In the genomic region with DNA sequence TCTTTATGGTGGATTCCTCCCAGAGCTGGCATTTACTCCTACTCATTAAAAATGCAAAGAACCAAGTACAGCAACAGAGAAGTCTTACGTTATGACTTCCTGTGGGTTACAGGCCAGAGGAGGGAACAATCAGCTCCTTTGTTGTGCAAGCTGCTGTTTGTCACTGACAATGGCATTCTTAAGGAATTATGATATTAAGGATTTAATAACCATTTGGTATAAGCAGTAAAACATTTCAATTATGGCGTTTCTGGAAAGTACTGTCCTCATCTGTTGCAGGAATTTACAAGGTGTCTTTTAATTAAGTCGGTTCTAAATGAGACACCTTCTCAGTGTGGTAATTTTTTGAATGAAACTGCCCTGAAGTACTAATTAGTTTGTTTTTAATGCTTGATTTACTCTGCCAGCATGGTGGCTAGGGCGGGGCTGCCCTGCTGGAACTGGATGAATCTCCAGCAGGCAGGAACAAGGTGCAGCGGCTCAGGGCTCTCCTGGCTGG, we compare ENCODE assay signal across 9 cellular contexts. TPM values are rescaled to one million over a fixed set of nuclear protein-coding genes. Genes with fewer than 3 reads are reported as not detected.
A peak's percentile ranks its signal among the peaks of the same experiment; 100 is the strongest.
DNase-seq lines count a peak whose midpoint lies in the region; ATAC-seq and TF ChIP-seq lines count a peak whose summit lies in the region.
"Had no signal": no experiment of that assay in that cellular context is flagged by ENCODE, and none has a peak within 500 bp of the region (broad histone marks: within the 10 kb centered on the region; RNA-seq: fewer than 3 reads in every experiment).

No MANE protein-coding gene starts in this region.

- peak overlapping the region; percentile 63 for H2AFZ ChIP-seq in SK-N-SH (ENCODE audit: low read depth)

- WGBS in SK-N-SH (ENCODE audit: low lambda C conversion rate), result 69% methylated on average over 5 of the region's 5 CpGs
- WGBS in transverse colon (ENCODE audit: low coverage in 1 of 2), 2 donors, result 31 to 38% methylated on average over 2 to 5 of the region's 5 CpGs
- 16 to 26% methylated on average over 5 of the region's 5 CpGs for WGBS in lower leg skin, 2 donors

- peaks cover 2% of the 10 kb centered on the region for H3K27me3 Mint-ChIP-seq in activated naive CD4-positive, alpha-beta T cell treated with anti-CD3 and anti-CD28 coated beads, Interleukin-2, amount 10 ng/mL, durations not matched to agents 7 days and 5 days
- peaks cover 3% of the 10 kb centered on the region for H3K27me3 Mint-ChIP-seq in chondrocyte (ENCODE audit: low read depth)

- in situ Hi-C loops in transverse colon (cut with MboI; ENCODE audit: low pct_ligation_motif_present in 1 of 4, low pct_unique_long_range_greater_than_20kb in 1 of 4, low sequenced_read_pairs in 3 of 4), result no loop called here

- H4K20me1 ChIP-seq in SK-N-SH (ENCODE audit: insufficient read depth), result no peaks in the 10 kb centered on the region

- H3K36me3 Mint-ChIP-seq in activated naive CD4-positive, alpha-beta T cell treated with anti-CD3 and anti-CD28 coated beads, Interleukin-2, amount 10 ng/mL, durations not matched to agents 7 days and 5 days, result no peaks in the 10 kb centered on the region
- H3K36me3 Mint-ChIP-seq in chondrocyte (ENCODE audit: low read depth), result no peaks in the 10 kb centered on the region

- peak overlapping the region; percentile 80 for H3K27ac Mint-ChIP-seq in activated naive CD4-positive, alpha-beta T cell treated with anti-CD3 and anti-CD28 coated beads, Interleukin-2, amount 10 ng/mL, durations not matched to agents 7 days and 5 days
- no peak overlapping the region for H3K27ac Mint-ChIP-seq in chondrocyte (ENCODE audit: unreplicated experiment)

- intact Hi-C loops in transverse colon (cut with DNase I; ENCODE audit: low total_unique reads) (no loop called here), lower leg skin (cut with DNase I; ENCODE audit: low total_unique reads) (no loop called here)

- no peaks in the 10 kb centered on the region for H3K9me2 ChIP-seq in SK-N-SH

- TF ChIP-seq POLR2A in transverse colon (IDR thresholded peaks at IDR 0.05) (no peak), lower leg skin (IDR thresholded peaks at IDR 0.05) (no peak)

- H3K27ac ChIP-seq in SK-N-SH (ENCODE audit: low read depth in 2 of 2, low read length in 1 of 2) (peak overlapping the region in 1 of 2 experiments; percentile 50; a peak in 2 of 4 replicates), transverse colon (peak overlapping the region in 2 of 4 donors; percentile 45 to 57)

- no peak for DNase-seq in activated naive CD4-positive, alpha-beta T cell treated with anti-CD3 and anti-CD28 coated beads, Interleukin-2, amount 10 ng/mL, durations not matched to agents 7 days and 5 days
- no peak for DNase-seq in activated naive CD4-positive, alpha-beta T cell (lab: John Stamatoyannopoulos, UW)
- DNase-seq in SK-N-SH, result no peak
- DNase-seq in foreskin fibroblast, result peak; percentile 39 to 64
- peak; percentile 51 for DNase-seq in transverse colon
- no peak for DNase-seq in chondrocyte (ENCODE audit: low spot score)
- no peak for DNase-seq in lower leg skin (ENCODE audit: low spot score in 2 of 2)
- DNase-seq: DMS153 had no signal

- TF ChIP-seq CTCF in SK-N-SH (IDR thresholded peaks at IDR 0.05) (no peak), foreskin fibroblast (IDR thresholded peaks at IDR 0.05; ENCODE audit: low read depth, low read length) (no peak), transverse colon (IDR thresholded peaks at IDR 0.05) (no peak), chondrocyte (IDR thresholded peaks at IDR 0.05) (no peak), lower leg skin (IDR thresholded peaks at IDR 0.05) (no peak)

- H3K4me1 ChIP-seq in SK-N-SH (ENCODE audit: control insufficient read depth in 1 of 2, insufficient read depth in 2 of 2, low read depth in 1 of 2, low read length in 1 of 2) (peaks cover 4 to 23% of the 10 kb centered on the region in 2 experiments; a peak in 3 of 4 replicates), transverse colon (peaks cover 0 to 7% (median 3%) of the 10 kb centered on the region in 4 donors)

- peak overlapping the region; percentile 53 for H3K9ac ChIP-seq in SK-N-SH

- H3K4me2 ChIP-seq in SK-N-SH, result peak overlapping the region; percentile 27; the same call in 1 of the 2 replicates

- peaks cover 12% of the 10 kb centered on the region for H3F3A ChIP-seq in SK-N-SH (replicated peaks; ENCODE audit: insufficient read depth)

- no peaks in the 10 kb centered on the region for H3K79me2 ChIP-seq in SK-N-SH (ENCODE audit: insufficient read depth)

- H3K27me3 ChIP-seq in SK-N-SH (ENCODE audit: insufficient read depth) (no peaks in the 10 kb centered on the region), transverse colon (no peaks in the 10 kb centered on the region)

- peak overlapping the region; percentile 7 for H3K4me3 Mint-ChIP-seq in activated naive CD4-positive, alpha-beta T cell treated with anti-CD3 and anti-CD28 coated beads, Interleukin-2, amount 10 ng/mL, durations not matched to agents 7 days and 5 days
- H3K4me3 Mint-ChIP-seq in chondrocyte (ENCODE audit: unreplicated experiment), result no peak overlapping the region

- peaks cover 37% of the 10 kb centered on the region for H3K4me1 Mint-ChIP-seq in activated naive CD4-positive, alpha-beta T cell treated with anti-CD3 and anti-CD28 coated beads, Interleukin-2, amount 10 ng/mL, durations not matched to agents 7 days and 5 days
- peaks cover 5% of the 10 kb centered on the region for H3K4me1 Mint-ChIP-seq in chondrocyte (ENCODE audit: low read depth)

- H3K9me3 ChIP-seq in SK-N-SH (no peaks in the 10 kb centered on the region), transverse colon (no peaks in the 10 kb centered on the region)

- no peak overlapping the region for H3K4me3 ChIP-seq in SK-N-SH (ENCODE audit: low read depth in 2 of 2, low read length in 1 of 2)
- H3K4me3 ChIP-seq in foreskin fibroblast (ENCODE audit: low read depth in 1 of 2, low read length in 2 of 2), result no peak overlapping the region
- H3K4me3 ChIP-seq in transverse colon, result no peak overlapping the region
- H3K4me3 ChIP-seq in lower leg skin (ENCODE audit: low read depth, poor library complexity, severe bottlenecking), result no peak overlapping the region

- POLR2A ChIA-PET in SK-N-SH (lab: Yijun Ruan, JAX), result no interaction called here

- TF ChIP-seq EP300 in SK-N-SH (IDR thresholded peaks at IDR 0.05; ENCODE audit: borderline replicate concordance in 1 of 2, low read depth in 1 of 2, low read length in 1 of 2), result no peak
- TF ChIP-seq EP300 in transverse colon (IDR thresholded peaks at IDR 0.05; ENCODE audit: low read depth), result no peak

- H3K36me3 ChIP-seq in SK-N-SH (replicated peaks in 1 of 2; ENCODE audit: control insufficient read depth in 1 of 2, insufficient read depth in 2 of 2, low read length in 1 of 2) (no peaks in the 10 kb centered on the region), transverse colon (no peaks in the 10 kb centered on the region)

- no peak for ATAC-seq in HG03460 (IDR thresholded peaks at IDR 0.05; ENCODE audit: unreplicated experiment)

- no peak for TF ChIP-seq RAD21 in SK-N-SH (IDR thresholded peaks at IDR 0.05; ENCODE audit: low read length)

- no peaks in the 10 kb centered on the region for H3K9me3 Mint-ChIP-seq in activated naive CD4-positive, alpha-beta T cell treated with anti-CD3 and anti-CD28 coated beads, Interleukin-2, amount 10 ng/mL, durations not matched to agents 7 days and 5 days
- H3K9me3 Mint-ChIP-seq in chondrocyte (ENCODE audit: low read depth), result no peaks in the 10 kb centered on the region

- CTCF ChIA-PET in activated naive CD4-positive, alpha-beta T cell treated with anti-CD3 and anti-CD28 coated beads, Interleukin-2, amount 10 ng/mL, durations not matched to agents 7 days and 5 days (lab: Charles Lee), result interaction anchor here (0.8 to 6.1 kb wide), 8 partner anchors 13 to 87 kb away, joined by 3 to 50 read pairs (median 4); no protein-coding TSS in a partner anchor
- CTCF ChIA-PET in SK-N-SH (lab: Yijun Ruan, JAX), result interaction anchor here (0.8 to 6.9 kb wide), 4 partner anchors 9 to 86 kb away, joined by 3 to 65 read pairs (median 6); no protein-coding TSS in a partner anchor

TF ChIP-seq in SK-N-SH, 30 proteins besides CTCF, POLR2A, EP300 and RAD21:
- TF ChIP-seq TCF12 (IDR thresholded peaks at IDR 0.05) (peak; percentile 25; the same call in 1 of the 2 replicates), NFIC (IDR thresholded peaks at IDR 0.05; ENCODE audit: borderline replicate concordance) (no peak)
- TF ChIP-seq, protein P1, sequence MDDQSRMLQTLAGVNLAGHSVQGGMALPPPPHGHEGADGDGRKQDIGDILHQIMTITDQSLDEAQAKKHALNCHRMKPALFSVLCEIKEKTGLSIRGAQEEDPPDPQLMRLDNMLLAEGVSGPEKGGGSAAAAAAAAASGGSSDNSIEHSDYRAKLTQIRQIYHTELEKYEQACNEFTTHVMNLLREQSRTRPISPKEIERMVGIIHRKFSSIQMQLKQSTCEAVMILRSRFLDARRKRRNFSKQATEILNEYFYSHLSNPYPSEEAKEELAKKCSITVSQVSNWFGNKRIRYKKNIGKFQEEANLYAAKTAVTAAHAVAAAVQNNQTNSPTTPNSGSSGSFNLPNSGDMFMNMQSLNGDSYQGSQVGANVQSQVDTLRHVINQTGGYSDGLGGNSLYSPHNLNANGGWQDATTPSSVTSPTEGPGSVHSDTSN (IDR thresholded peaks at IDR 0.05), result peak; percentile 43

RNA-seq across cellular contexts. Expression of a gene that starts 49.1 kb away (rescaled TPM):
- 155 and 166 TPM in 2 replicates for polyA plus RNA-seq in SK-N-SH (2012; rRNA removed)
- polyA plus RNA-seq in SK-N-SH (2012; cell fraction: cytosol; rRNA removed), result 216 and 238 TPM in 2 replicates
- polyA plus RNA-seq in SK-N-SH (2012; cell fraction: nucleus; rRNA removed), result 77.0 and 124 TPM in 2 replicates
- total RNA-seq in transverse colon, result 100 to 1,000 TPM; 106 to 210 (median 180) TPM
- total RNA-seq in chondrocyte, result 138 to 173 TPM (median 143 TPM) in 3 replicates
- 100 to 1,000 TPM; 113 to 159 (median 145) TPM for total RNA-seq in lower leg skin

Comparison
In these comparisons a context has a peak if more than half of its experiments do, and no peak if none do; other contexts are left out.
1. DNase-seq: peak in foreskin fibroblast (2 of 2) and transverse colon (single experiment); none in activated naive CD4-positive, alpha-beta T cell treated with anti-CD3 and anti-CD28 coated beads, Interleukin-2, amount 10 ng/mL, durations not matched to agents 7 days and 5 days (single experiment), activated naive CD4-positive, alpha-beta T cell (0 of 4), SK-N-SH (single experiment), chondrocyte (single experiment) and lower leg skin (0 of 2).